In the genomic region with DNA sequence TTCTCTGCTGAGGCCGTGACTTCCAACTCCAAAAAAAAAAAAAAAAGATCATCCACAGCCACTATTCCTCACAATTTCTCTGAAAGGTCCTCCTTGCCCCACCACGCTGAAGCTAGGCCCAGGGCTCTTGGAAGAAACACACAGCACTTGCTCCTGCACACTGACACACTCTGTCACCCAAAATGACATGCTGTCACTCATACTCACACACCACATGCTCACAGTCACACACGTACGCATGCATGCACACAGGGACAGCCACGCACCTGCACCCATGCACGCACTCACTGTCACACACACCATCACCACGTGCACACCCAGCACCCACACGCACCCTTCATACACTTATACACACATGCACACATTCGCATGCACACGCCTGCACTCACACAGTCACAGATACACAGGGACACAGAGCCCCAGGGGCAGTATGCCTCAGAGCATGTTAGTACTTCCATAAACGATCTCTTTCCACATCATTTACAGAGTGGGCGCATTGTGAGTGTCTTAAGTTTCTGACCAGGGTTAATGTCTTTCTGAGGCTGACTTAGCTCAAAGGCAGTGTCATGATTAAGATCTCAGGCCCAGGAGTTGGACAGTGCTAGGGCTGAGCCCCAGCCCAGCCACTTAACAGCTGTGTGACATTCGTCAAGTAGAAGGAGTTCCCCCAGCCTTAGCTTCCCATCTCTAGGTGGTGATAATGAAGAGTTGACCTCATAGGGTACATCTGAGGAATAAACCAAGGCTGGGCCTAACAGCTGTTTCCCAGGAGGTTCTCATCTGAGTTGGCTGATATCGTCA, we compare ENCODE assay signal across 19 cellular contexts.
DNase-seq lines count a peak whose midpoint lies in the region; ATAC-seq, FAIRE-seq and TF ChIP-seq lines count a peak whose summit lies in the region.
"Had no signal": no experiment of that assay in that cellular context is flagged by ENCODE, and none has a peak within 500 bp of the region (broad histone marks: within the 10 kb centered on the region; RNA-seq: fewer than 3 reads in every experiment).

No MANE protein-coding gene starts in this region.

- no peak for ATAC-seq in GM12878
- ATAC-seq: CD8-positive, alpha-beta T cell had no signal

- SMC1A ChIA-PET in GM12878 (lab: Charles Lee; ENCODE audit: uncharacterized antibody, unreplicated experiment) = interaction anchor here (0.6 kb wide), 1 partner anchor 12 kb away, joined by 4 read pairs; no protein-coding TSS in a partner anchor

- dilution Hi-C loops in mammary epithelial cell (cut with HindIII; ENCODE audit: low sequenced_read_pairs) = no loop called here

- peak; percentile 16 for DNase-seq in NCI-H2171 treated with DMSO at 0.1 percent for 48 hours (lab: John Stamatoyannopoulos, UW)
- no peak for DNase-seq in NCI-H2171 (lab: John Stamatoyannopoulos, UW)
- no peak for DNase-seq in GM12878 (ENCODE audit: low read depth, low spot score)
- no peak for DNase-seq in neural crest cell (ENCODE audit: low read depth, low spot score)
- DNase-seq in type B pancreatic cell (ENCODE audit: extremely low spot score, unreplicated experiment) = no peak
- DNase-seq in mammary epithelial cell = no peak
- DNase-seq in OCI-LY7 (ENCODE audit: low spot score) = no peak
- no peak for DNase-seq in NCI-H2227 (lab: John Stamatoyannopoulos, UW; ENCODE audit: unreplicated experiment)
- DNase-seq: CD8-positive, alpha-beta T cell; GF-D8; H7; MV-4-11; NCI-H1436 treated with DMSO at 0.1 percent for 48 hours; NCI-H2081; NCI-H345; PC-9; SK-N-SH had no signal

- H3K4me3 ChIP-seq in GM12878 (no peak overlapping the region), mammary epithelial cell (replicated peaks in 1 of 3; ENCODE audit: insufficient read depth in 1 of 3, low read depth in 2 of 3, low read length in 3 of 3) (no peak overlapping the region), OCI-LY7 (ENCODE audit: low read depth, low read length, poor library complexity, severe bottlenecking) (no peak overlapping the region)
- H3K4me3 ChIP-seq: PC-9 had no signal

- TF ChIP-seq RAD21 in GM12878 (IDR thresholded peaks at IDR 0.05; ENCODE audit: insufficient read depth, low read depth, low read length) = no peak

- H3K36me3 ChIP-seq in GM12878 (ENCODE audit: control insufficient read depth in 2 of 2, insufficient read depth in 2 of 2, low read length in 1 of 2) (no peaks in the 10 kb centered on the region), mammary epithelial cell (ENCODE audit: insufficient read depth, low read length) (no peaks in the 10 kb centered on the region), OCI-LY7 (ENCODE audit: insufficient read depth, low read length) (no peaks in the 10 kb centered on the region)

- H2AFZ ChIP-seq in GM12878 (ENCODE audit: control insufficient read depth, low read depth, low read length) (no peak overlapping the region), mammary epithelial cell (ENCODE audit: low read depth, low read length) (no peak overlapping the region), OCI-LY7 (ENCODE audit: low read length) (no peak overlapping the region)
- H2AFZ ChIP-seq: PC-9 had no signal

- no peak for TF ChIP-seq CTCF in GM12878 (IDR thresholded peaks at IDR 0.05 in 2 of 3, conservative IDR thresholded peaks at IDR 0.05 in 1 of 3; ENCODE audit: control insufficient read depth in 2 of 3, extremely low read depth in 1 of 3, insufficient read depth in 1 of 3, low read depth in 3 of 3, low read length in 3 of 3)
- TF ChIP-seq CTCF in neural crest cell (conservative IDR thresholded peaks at IDR 0.05) = no peak
- no peak for TF ChIP-seq CTCF in type B pancreatic cell (conservative IDR thresholded peaks at IDR 0.05)
- TF ChIP-seq CTCF in mammary epithelial cell (conservative IDR thresholded peaks at IDR 0.05 in 1 of 2, IDR thresholded peaks at IDR 0.05 in 1 of 2; ENCODE audit: extremely low read depth in 1 of 2, insufficient read depth in 1 of 2, low read depth in 1 of 2, low read length in 2 of 2) = no peak
- no peak for TF ChIP-seq CTCF in OCI-LY7 (conservative IDR thresholded peaks at IDR 0.05; ENCODE audit: low read length)

- 25% methylated on average over 14 of the region's 14 CpGs for WGBS in GM12878 (ENCODE audit: insufficient coverage, insufficient replicate concordance, low lambda C conversion rate, missing lambda C conversion rate)
- 89% methylated on average over 9 of the region's 14 CpGs for WGBS in mammary epithelial cell (ENCODE audit: low coverage, missing lambda C conversion rate)

- in situ Hi-C loops in GM12878 (cut with MboI) (no loop called here), mammary epithelial cell (cut with MboI; ENCODE audit: low sequenced_read_pairs in 2 of 2) (no loop called here)

- FAIRE-seq in GM12878 (lab: Jason Lieb, UNC) = no peak

- TF ChIP-seq EP300 in GM12878 (IDR thresholded peaks at IDR 0.05; ENCODE audit: borderline replicate concordance in 1 of 2, control insufficient read depth in 1 of 2, low read depth in 2 of 2, low read length in 2 of 2) = no peak

- H3K9me3 ChIP-seq in GM12878 (replicated peaks; ENCODE audit: control insufficient read depth, insufficient read depth, low read length) (no peaks in the 10 kb centered on the region), mammary epithelial cell (replicated peaks; ENCODE audit: insufficient read depth, low read length) (no peaks in the 10 kb centered on the region), OCI-LY7 (ENCODE audit: low read length) (no peaks in the 10 kb centered on the region)
- H3K9me3 ChIP-seq: SK-N-SH had no signal

- POLR2A ChIA-PET in GM12878 (lab: Charles Lee) = no interaction called here
- POLR2A ChIA-PET in OCI-LY7 (lab: Charles Lee) = interaction anchor here (0.6 to 0.9 kb wide), 4 partner anchors 14 to 841 kb away, joined by 3 to 6 read pairs (median 4); no protein-coding TSS in a partner anchor

- no peak overlapping the region for H3K4me2 ChIP-seq in GM12878 (ENCODE audit: control insufficient read depth, insufficient read depth)
- no peak overlapping the region for H3K4me2 ChIP-seq in mammary epithelial cell (ENCODE audit: insufficient read depth, low read depth, low read length)
- no peak overlapping the region for H3K4me2 ChIP-seq in OCI-LY7 (ENCODE audit: low read length)
- H3K4me2 ChIP-seq: PC-9, SK-N-SH had no signal

- no peaks in the 10 kb centered on the region for H4K20me1 ChIP-seq in GM12878 (ENCODE audit: control insufficient read depth, insufficient read depth)
- no peaks in the 10 kb centered on the region for H4K20me1 ChIP-seq in mammary epithelial cell (ENCODE audit: insufficient read depth, low read length)
- no peaks in the 10 kb centered on the region for H4K20me1 ChIP-seq in OCI-LY7 (ENCODE audit: insufficient read depth, low read length)

- peaks cover 0 to 2% of the 10 kb centered on the region in 2 experiments; a peak in 2 of 4 replicates for H3K27me3 ChIP-seq in GM12878 (replicated peaks in 1 of 2; ENCODE audit: control insufficient read depth in 2 of 2, insufficient read depth in 2 of 2, low read length in 1 of 2)
- H3K27me3 ChIP-seq in mammary epithelial cell (ENCODE audit: insufficient read depth, low read length) = peaks cover 9% of the 10 kb centered on the region

- no peak overlapping the region for H3K27ac ChIP-seq in GM12878 (ENCODE audit: control insufficient read depth, insufficient read depth)
- no peak overlapping the region for H3K27ac ChIP-seq in mammary epithelial cell (ENCODE audit: insufficient read depth, low read depth, low read length)
- no peak overlapping the region for H3K27ac ChIP-seq in OCI-LY7 (ENCODE audit: low read depth, low read length, poor library complexity, severe bottlenecking)
- H3K27ac ChIP-seq: 22Rv1, PC-9 had no signal

- H3K9me3 Mint-ChIP-seq in neural crest cell = no peaks in the 10 kb centered on the region
- no peaks in the 10 kb centered on the region for H3K9me3 Mint-ChIP-seq in type B pancreatic cell
- H3K9me3 Mint-ChIP-seq: CD8-positive, alpha-beta T cell; IgD-negative memory B cell had no signal

- no peaks in the 10 kb centered on the region for H3K27me3 Mint-ChIP-seq in neural crest cell (ENCODE audit: low read depth)
- peaks cover 8% of the 10 kb centered on the region for H3K27me3 Mint-ChIP-seq in type B pancreatic cell

- no peak for TF ChIP-seq POLR2A in GM12878 (IDR thresholded peaks at IDR 0.05; ENCODE audit: low read depth, low read length)

- H3K4me3 Mint-ChIP-seq in neural crest cell (no peak overlapping the region), type B pancreatic cell (no peak overlapping the region)
- H3K4me3 Mint-ChIP-seq: CD8-positive, alpha-beta T cell had no signal

- CTCF ChIA-PET in GM12878 (lab: Yijun Ruan, JAX) = interaction anchor here (1.2 kb wide), 1 partner anchor 9 kb away, joined by 3 read pairs; no protein-coding TSS in a partner anchor
- CTCF ChIA-PET in mammary epithelial cell (lab: Charles Lee; ENCODE audit: low non-redundant PET) = no interaction called here
- CTCF ChIA-PET in OCI-LY7 (lab: Charles Lee; ENCODE audit: unreplicated experiment) = no interaction called here

- no peaks in the 10 kb centered on the region for H3K4me1 ChIP-seq in GM12878 (ENCODE audit: control insufficient read depth, insufficient read depth, low read length)
- no peaks in the 10 kb centered on the region for H3K4me1 ChIP-seq in mammary epithelial cell (ENCODE audit: insufficient read depth, low read length)
- H3K4me1 ChIP-seq in OCI-LY7 (ENCODE audit: insufficient read depth, low read length, poor library complexity, severe bottlenecking) = no peaks in the 10 kb centered on the region

- H3K27ac Mint-ChIP-seq in neural crest cell (ENCODE audit: unreplicated experiment) = peak overlapping the region; percentile 20
- H3K27ac Mint-ChIP-seq in type B pancreatic cell = peak overlapping the region; percentile 10
- H3K27ac Mint-ChIP-seq: CD8-positive, alpha-beta T cell; IgD-negative memory B cell had no signal

- H3K36me3 Mint-ChIP-seq in neural crest cell (ENCODE audit: low read depth) = peaks cover 3% of the 10 kb centered on the region
- H3K36me3 Mint-ChIP-seq in type B pancreatic cell = no peaks in the 10 kb centered on the region
- H3K36me3 Mint-ChIP-seq: CD8-positive, alpha-beta T cell; IgD-negative memory B cell had no signal

- intact Hi-C loops in GM12878 (cut with micrococcal nuclease; ENCODE audit: unreplicated experiment) (no loop called here), mammary epithelial cell (cut with micrococcal nuclease) (no loop called here), OCI-LY7 (cut with micrococcal nuclease; ENCODE audit: unreplicated experiment) (no loop called here)

- BruUV-seq in GM12878 (replicated peaks; lab: Mats Ljungman, UMichigan) (no TSS peak), mammary epithelial cell (replicated peaks; lab: Mats Ljungman, UMichigan) (no TSS peak), OCI-LY7 (replicated peaks; lab: Mats Ljungman, UMichigan) (no TSS peak)

- H3K4me1 Mint-ChIP-seq in neural crest cell (peaks cover 21% of the 10 kb centered on the region), type B pancreatic cell (ENCODE audit: unreplicated experiment) (peaks cover 33% of the 10 kb centered on the region)
- H3K4me1 Mint-ChIP-seq: IgD-negative memory B cell had no signal

- H3K9ac ChIP-seq in GM12878 (ENCODE audit: control insufficient read depth, insufficient read depth, low read length) (no peak overlapping the region), mammary epithelial cell (ENCODE audit: insufficient read depth, low read length) (no peak overlapping the region)
- H3K9ac ChIP-seq: SK-N-SH had no signal

- H3K9me2 ChIP-seq in OCI-LY7 (ENCODE audit: insufficient read depth, low read length) = no peaks in the 10 kb centered on the region
- H3K9me2 ChIP-seq: SK-N-SH had no signal

- RAD21 ChIA-PET in GM12878 (lab: Charles Lee; ENCODE audit: unreplicated experiment) = interaction anchor here (0.7 kb wide), 1 partner anchor 79 kb away, joined by 3 read pairs; no protein-coding TSS in a partner anchor

- no peaks in the 10 kb centered on the region for H3K79me2 ChIP-seq in GM12878 (ENCODE audit: control insufficient read depth, insufficient read depth, low read length)
- no peaks in the 10 kb centered on the region for H3K79me2 ChIP-seq in mammary epithelial cell (ENCODE audit: insufficient read depth, low read length)
- H3K79me2 ChIP-seq in OCI-LY7 (ENCODE audit: insufficient read depth, low read depth, low read length) = no peaks in the 10 kb centered on the region
